Comparison of ENCODE assay signal across 1 cellular context in genomic region chr10:13871087-13871486, GRCh38.
TF ChIP-seq lines count a peak whose summit lies in the region.

No MANE protein-coding gene starts in this region.

TF ChIP-seq in GM23338, 12 proteins besides CTCF, POLR2A, EP300 and RAD21:
- no peak for TF ChIP-seq ZNF462 (CRISPR knock-in tag; IDR thresholded peaks at IDR 0.05)
- no peak for TF ChIP-seq JUNB (IDR thresholded peaks at IDR 0.05; ENCODE audit: unreplicated experiment)
- TF ChIP-seq ZNF114 (CRISPR knock-in tag; IDR thresholded peaks at IDR 0.05), result no peak
- TF ChIP-seq REST (IDR thresholded peaks at IDR 0.05; ENCODE audit: unreplicated experiment), result no peak
- no peak for TF ChIP-seq ETS1 (IDR thresholded peaks at IDR 0.05)
- no peak for TF ChIP-seq POLR2AphosphoS5 (IDR thresholded peaks at IDR 0.05; ENCODE audit: low read depth)
- TF ChIP-seq NANOG (IDR thresholded peaks at IDR 0.05; ENCODE audit: borderline replicate concordance), result no peak
- TF ChIP-seq ZNF331 (CRISPR knock-in tag; IDR thresholded peaks at IDR 0.05; ENCODE audit: low read depth), result no peak
